Comparison of ENCODE assay signal across 8 cellular contexts in genomic region chrX:100649550-100650356, GRCh38.
DNase-seq lines count a peak whose midpoint lies in the region; ATAC-seq lines count a peak whose summit lies in the region.

No MANE protein-coding gene starts in this region.

- H3K36me3 ChIP-seq in HAP-1 (replicated peaks): no peaks in the 10 kb centered on the region

- H3K4me1 ChIP-seq in HAP-1: peaks cover 12% of the 10 kb centered on the region

- no peaks in the 10 kb centered on the region for H3K27me3 ChIP-seq in HAP-1 (ENCODE audit: low read depth)

- no peak for ATAC-seq in HG03045 (IDR thresholded peaks at IDR 0.05; ENCODE audit: unreplicated experiment)
- ATAC-seq in HG02870 (IDR thresholded peaks at IDR 0.05; ENCODE audit: unreplicated experiment): no peak

- H3K4me3 ChIP-seq in HAP-1 (no peak overlapping the region), iPS-18c (ENCODE audit: insufficient read depth, low read depth, low read length) (peak overlapping the region; percentile 1; the same call in 1 of the 2 replicates)

- DNase-seq in HAP-1 (ENCODE audit: low spot score in 2 of 2) (peak; percentile 59 to 73), astrocyte of the hippocampus (ENCODE audit: low read depth, low spot score) (peak; percentile 65), smooth muscle cell of the brain vasculature (ENCODE audit: low read depth, low spot score) (peak; percentile 66), GM19238 (ENCODE audit: insufficient read length, low spot score) (no peak), NCI-H1694 (lab: John Stamatoyannopoulos, UW) (no peak)

- H3K9me3 ChIP-seq in HAP-1: no peaks in the 10 kb centered on the region
- no peaks in the 10 kb centered on the region for H3K9me3 ChIP-seq in iPS-18c (ENCODE audit: control insufficient read depth, insufficient read depth, low read length)

- in situ Hi-C loops in HAP-1 (cut with MboI; ENCODE audit: low sequenced_read_pairs): no loop called here

Comparison
In these comparisons a context has a peak if more than half of its experiments do, and no peak if none do; other contexts are left out.
1. DNase-seq: peak in HAP-1 (2 of 2), astrocyte of the hippocampus (single experiment) and smooth muscle cell of the brain vasculature (single experiment); none in GM19238 (single experiment) and NCI-H1694 (single experiment).